Comparison of ENCODE assay signal across 19 cellular contexts in genomic region chr21:46429754-46430681, GRCh38. TPM values are rescaled to one million over a fixed set of nuclear protein-coding genes. Genes with fewer than 3 reads are reported as not detected.
DNase-seq lines count a peak whose midpoint lies in the region; ATAC-seq and TF ChIP-seq lines count a peak whose summit lies in the region.
"Had no signal": no experiment of that assay in that cellular context is flagged by ENCODE, and none has a peak within 500 bp of the region (broad histone marks: within the 10 kb centered on the region; RNA-seq: fewer than 3 reads in every experiment).

No MANE protein-coding gene starts in this region.

- no peak for DNase-seq in CD8-positive, alpha-beta memory T cell
- no peak for DNase-seq in GM23338 (ENCODE audit: low spot score)
- no peak for DNase-seq in effector memory CD8-positive, alpha-beta T cell
- DNase-seq in naive thymus-derived CD8-positive, alpha-beta T cell: no peak
- DNase-seq in hippocampal formation (lab: John Stamatoyannopoulos, UW): no peak
- DNase-seq: BE2C; CD4-positive, alpha-beta T cell; DND-41; NCI-H1417 treated with DMSO at 0.1 percent for 48 hours; NCI-H1930; NCI-H2171; NCI-H446; NCI-H69; NK-92 treated with Interleukin-12 subunit alpha and Interleukin-12 subunit beta, amount 100 ng/mL, for 24 hours; OCI-M1 had no signal

- H3K27me3 Mint-ChIP-seq in CD8-positive, alpha-beta memory T cell: peaks cover 0 to 4% of the 10 kb centered on the region in 2 donors
- peaks cover 5% of the 10 kb centered on the region for H3K27me3 Mint-ChIP-seq in GM23338 (ENCODE audit: insufficient read depth, low read depth, poor library complexity)
- no peaks in the 10 kb centered on the region for H3K27me3 Mint-ChIP-seq in effector memory CD8-positive, alpha-beta T cell
- H3K27me3 Mint-ChIP-seq in naive thymus-derived CD8-positive, alpha-beta T cell: no peaks in the 10 kb centered on the region
- H3K27me3 Mint-ChIP-seq: CD4-positive, alpha-beta T cell had no signal

- no peak for TF ChIP-seq EP300 in gastroesophageal sphincter (IDR thresholded peaks at IDR 0.05)

- no peak for TF ChIP-seq POLR2A in gastroesophageal sphincter (IDR thresholded peaks at IDR 0.05)

- POLR2A ChIA-PET in CD8-positive, alpha-beta memory T cell (lab: Charles Lee): no interaction called here
- POLR2A ChIA-PET in naive thymus-derived CD8-positive, alpha-beta T cell (lab: Charles Lee): interaction anchor here (1.7 kb wide), 1 partner anchor 206 kb away, joined by 4 read pairs; no protein-coding TSS in a partner anchor

- H3K9me3 ChIP-seq in CD8-positive, alpha-beta memory T cell (ENCODE audit: low read length): no peaks in the 10 kb centered on the region
- no peaks in the 10 kb centered on the region for H3K9me3 ChIP-seq in gastroesophageal sphincter
- H3K9me3 ChIP-seq: BE2C had no signal

- H3K4me3 ChIP-seq in CD8-positive, alpha-beta memory T cell (ENCODE audit: low read length): no peak overlapping the region
- no peak overlapping the region for H3K4me3 ChIP-seq in GM23338
- no peak overlapping the region for H3K4me3 ChIP-seq in gastroesophageal sphincter
- H3K4me3 ChIP-seq: GM12878 had no signal

- peak overlapping the region in 6 of 7 donors; percentile 1 to 39 (median 16) for H3K4me3 Mint-ChIP-seq in CD8-positive, alpha-beta memory T cell
- no peak overlapping the region for H3K4me3 Mint-ChIP-seq in GM23338
- no peak overlapping the region for H3K4me3 Mint-ChIP-seq in effector memory CD8-positive, alpha-beta T cell
- peak overlapping the region in 8 of 10 donors; percentile 36 to 86 (median 69) for H3K4me3 Mint-ChIP-seq in naive thymus-derived CD8-positive, alpha-beta T cell
- H3K4me3 Mint-ChIP-seq: CD4-positive, alpha-beta T cell had no signal

- TF ChIP-seq CTCF in GM23338 (conservative IDR thresholded peaks at IDR 0.05; ENCODE audit: low read depth in 2 of 2): no peak
- no peak for TF ChIP-seq CTCF in gastroesophageal sphincter (IDR thresholded peaks at IDR 0.05)

- H3K27ac Mint-ChIP-seq in CD8-positive, alpha-beta memory T cell: peak overlapping the region in 6 of 8 donors; percentile 40 to 95 (median 65)
- H3K27ac Mint-ChIP-seq in GM23338: 0 out of 2 replicates have a peak overlapping the region, but pooled peaks have one; percentile 18
- peak overlapping the region; percentile 56 to 57 for H3K27ac Mint-ChIP-seq in effector memory CD8-positive, alpha-beta T cell
- peak overlapping the region in 9 of 10 donors; percentile 19 to 95 (median 86) for H3K27ac Mint-ChIP-seq in naive thymus-derived CD8-positive, alpha-beta T cell
- H3K27ac Mint-ChIP-seq: CD4-positive, alpha-beta T cell had no signal

- 91 to 98% methylated on average over 4 to 9 of the region's 31 CpGs for WGBS in gastroesophageal sphincter (ENCODE audit: low coverage in 1 of 2), 2 donors

- no peaks in the 10 kb centered on the region; the same call in 1 of the 2 replicates for H3K79me2 ChIP-seq in GM23338 (replicated peaks; ENCODE audit: insufficient read depth)

- peaks cover 0 to 65% (median 11%) of the 10 kb centered on the region in 3 donors for H3K36me3 Mint-ChIP-seq in CD8-positive, alpha-beta memory T cell
- peaks cover 47% of the 10 kb centered on the region for H3K36me3 Mint-ChIP-seq in GM23338 (ENCODE audit: low read depth)
- H3K36me3 Mint-ChIP-seq in effector memory CD8-positive, alpha-beta T cell (ENCODE audit: insufficient read depth): peaks cover 42% of the 10 kb centered on the region
- H3K36me3 Mint-ChIP-seq in naive thymus-derived CD8-positive, alpha-beta T cell: peaks cover 0 to 42% (median 13%) of the 10 kb centered on the region in 3 donors

- H3K4me1 Mint-ChIP-seq in CD8-positive, alpha-beta memory T cell: peaks cover 17 to 38% (median 23%) of the 10 kb centered on the region in 3 donors
- peaks cover 4% of the 10 kb centered on the region for H3K4me1 Mint-ChIP-seq in GM23338
- peaks cover 7 to 22% of the 10 kb centered on the region in 2 donors for H3K4me1 Mint-ChIP-seq in effector memory CD8-positive, alpha-beta T cell (ENCODE audit: low read depth in 2 of 2)
- peaks cover 11 to 43% (median 32%) of the 10 kb centered on the region in 4 donors for H3K4me1 Mint-ChIP-seq in naive thymus-derived CD8-positive, alpha-beta T cell

- H3K4me1 ChIP-seq in CD8-positive, alpha-beta memory T cell (ENCODE audit: insufficient read depth, low read length): peaks cover 15% of the 10 kb centered on the region
- H3K4me1 ChIP-seq in GM23338 (ENCODE audit: insufficient read depth) (no peaks in the 10 kb centered on the region), gastroesophageal sphincter (no peaks in the 10 kb centered on the region)
- H3K4me1 ChIP-seq: BE2C had no signal

- no peak overlapping the region for H3K4me2 ChIP-seq in GM23338

- peaks cover 0 to 2% (median 0%) of the 10 kb centered on the region in 5 donors for H3K9me3 Mint-ChIP-seq in CD8-positive, alpha-beta memory T cell
- no peaks in the 10 kb centered on the region for H3K9me3 Mint-ChIP-seq in GM23338
- no peaks in the 10 kb centered on the region for H3K9me3 Mint-ChIP-seq in effector memory CD8-positive, alpha-beta T cell
- H3K9me3 Mint-ChIP-seq in naive thymus-derived CD8-positive, alpha-beta T cell: no peaks in the 10 kb centered on the region
- H3K9me3 Mint-ChIP-seq: CD4-positive, alpha-beta T cell had no signal

- H2AFZ ChIP-seq in GM23338: no peak overlapping the region

- H3K27me3 ChIP-seq in CD8-positive, alpha-beta memory T cell (ENCODE audit: insufficient read depth, low read length, poor library complexity, severe bottlenecking): no peaks in the 10 kb centered on the region
- H3K27me3 ChIP-seq in GM23338 (ENCODE audit: insufficient read depth): no peaks in the 10 kb centered on the region
- H3K27me3 ChIP-seq in gastroesophageal sphincter: no peaks in the 10 kb centered on the region
- H3K27me3 ChIP-seq: BE2C had no signal

- no peaks in the 10 kb centered on the region for H3F3A ChIP-seq in GM23338 (replicated peaks; ENCODE audit: low read depth)

- H3K36me3 ChIP-seq in CD8-positive, alpha-beta memory T cell (ENCODE audit: insufficient read depth, low read length): peaks cover 8% of the 10 kb centered on the region
- H3K36me3 ChIP-seq in GM23338 (ENCODE audit: insufficient read depth) (peaks cover 3% of the 10 kb centered on the region; the same call in 1 of the 2 replicates), gastroesophageal sphincter (peaks cover 0 to 100% of the 10 kb centered on the region in 2 donors)

- ATAC-seq in GM23338 (no peak), gastroesophageal sphincter (no peak), HG03442 (IDR thresholded peaks at IDR 0.05; ENCODE audit: unreplicated experiment) (no peak)
- no peak for ATAC-seq in effector memory CD8-positive, alpha-beta T cell (replicated peaks)
- ATAC-seq in naive thymus-derived CD8-positive, alpha-beta T cell: no peak
- ATAC-seq: GM12878, HCT116 had no signal

- no peaks in the 10 kb centered on the region for H3K9me2 ChIP-seq in GM23338 (ENCODE audit: insufficient read depth)

- no peak overlapping the region for H3K27ac ChIP-seq in CD8-positive, alpha-beta memory T cell (ENCODE audit: low read depth, low read length)
- H3K27ac ChIP-seq in GM23338 (ENCODE audit: low read depth): no peak overlapping the region
- H3K27ac ChIP-seq in gastroesophageal sphincter: no peak overlapping the region

- CTCF ChIA-PET in CD8-positive, alpha-beta memory T cell (lab: Charles Lee): no interaction called here

- H4K20me1 ChIP-seq in GM23338 (replicated peaks; ENCODE audit: insufficient read depth): no peaks in the 10 kb centered on the region

TF ChIP-seq in GM23338, 12 proteins besides CTCF, POLR2A, EP300 and RAD21:
- no peak for TF ChIP-seq STAT1 (IDR thresholded peaks at IDR 0.05; ENCODE audit: unreplicated experiment)
- TF ChIP-seq EZH2 (IDR thresholded peaks at IDR 0.05; ENCODE audit: low read depth, unreplicated experiment): no peak

RNA-seq across cellular contexts. Expression of gene DIP2A, which starts 28.7 kb away (rescaled TPM):
- 10 to 100 TPM; 29.7 to 29.9 TPM for total RNA-seq in CD8-positive, alpha-beta memory T cell
- 32.6 TPM for polyA plus RNA-seq in CD8-positive, alpha-beta memory T cell
- 34.4 and 36.3 TPM in 2 replicates for total RNA-seq in GM23338 (2014; rRNA removed; shearing (Covaris generic))
- polyA plus RNA-seq in GM23338 (2016; fragmentation: Nextera tagmentation; extraction: Ambion mirVana): 15.9 and 18.5 TPM in 2 replicates
- total RNA-seq in naive thymus-derived CD8-positive, alpha-beta T cell: 100 to 1,000 TPM; 158 to 163 TPM
- 10 to 100 TPM; 26.8 to 33.6 (median 28.6) TPM for polyA plus RNA-seq in naive thymus-derived CD8-positive, alpha-beta T cell
- total RNA-seq in gastroesophageal sphincter: 10 to 100 TPM; 19.9 to 40.8 (median 31.1) TPM

Comparison
In these comparisons a context has a peak if more than half of its experiments do, and no peak if none do; other contexts are left out.
1. H3K27ac Mint-ChIP-seq: peak in every context shown above with its lines; median percentile 86 in naive thymus-derived CD8-positive, alpha-beta T cell; 65 in CD8-positive, alpha-beta memory T cell; 56 in effector memory CD8-positive, alpha-beta T cell; 18 in GM23338.
2. H3K4me3 Mint-ChIP-seq: peak in CD8-positive, alpha-beta memory T cell (6 of 7) and naive thymus-derived CD8-positive, alpha-beta T cell (8 of 10); none in GM23338 (single experiment) and effector memory CD8-positive, alpha-beta T cell (0 of 2).